ENCODE assay signal across 12 cellular contexts in genomic region chr10:112813866-112814596, GRCh38.
"Had no signal": no experiment of that assay in that cellular context is flagged by ENCODE, and none has a peak within 500 bp of the region (broad histone marks: within the 10 kb centered on the region; RNA-seq: fewer than 3 reads in every experiment).

No MANE protein-coding gene starts in this region.

- H3K27ac ChIP-seq: adrenal gland, neutrophil, right atrium auricular region, upper lobe of left lung, VCaP had no signal

- H3K27me3 Mint-ChIP-seq: central memory CD8-positive, alpha-beta T cell had no signal

- H3K27me3 ChIP-seq: adrenal gland, neutrophil, right atrium auricular region, upper lobe of left lung had no signal

- DNase-seq: activated CD4-positive, alpha-beta T cell treated with anti-CD3 and anti-CD28 coated beads for 4 hours; activated naive CD4-positive, alpha-beta T cell treated with anti-CD3 and anti-CD28 coated beads for 36 hours; adrenal gland; kidney; left ventricle myocardium superior; substantia nigra; upper lobe of left lung had no signal

- H3K27ac Mint-ChIP-seq: activated naive CD4-positive, alpha-beta T cell treated with anti-CD3 and anti-CD28 coated beads for 36 hours had no signal

- H3K36me3 ChIP-seq: adrenal gland, right atrium auricular region, upper lobe of left lung had no signal

- FAIRE-seq: kidney had no signal

- H3K4me3 Mint-ChIP-seq: activated naive CD4-positive, alpha-beta T cell treated with anti-CD3 and anti-CD28 coated beads for 36 hours; central memory CD8-positive, alpha-beta T cell had no signal

- H3K4me1 Mint-ChIP-seq: central memory CD8-positive, alpha-beta T cell had no signal

- H3K9me3 Mint-ChIP-seq: activated naive CD4-positive, alpha-beta T cell treated with anti-CD3 and anti-CD28 coated beads for 36 hours; central memory CD8-positive, alpha-beta T cell had no signal

- H3K4me3 ChIP-seq: adrenal gland, right atrium auricular region, smooth muscle cell, upper lobe of left lung had no signal

- H3K9me3 ChIP-seq: adrenal gland, neutrophil, right atrium auricular region, upper lobe of left lung had no signal

- H3K4me1 ChIP-seq: right atrium auricular region had no signal

- ATAC-seq: left ventricle myocardium superior had no signal
